Comparison of ENCODE assay signal across 8 cellular contexts in genomic region chr10:50621981-50622496, GRCh38. TPM values are rescaled to one million over a fixed set of nuclear protein-coding genes. Genes with fewer than 3 reads are reported as not detected.
DNase-seq lines count a peak whose midpoint lies in the region; ATAC-seq and TF ChIP-seq lines count a peak whose summit lies in the region.

No MANE protein-coding gene starts in this region.

- ATAC-seq in HG02870 (IDR thresholded peaks at IDR 0.05; ENCODE audit: unreplicated experiment) (peak; percentile 12), activated B cell treated with CpG ODN at 0.5 μM for 24 hours (ENCODE audit: low read depth) (peak; percentile 8)

- POLR2A ChIA-PET in activated B cell treated with CpG ODN at 0.5 μM for 24 hours (lab: Charles Lee), result interaction anchor here (0.6 to 4.5 kb wide), 7 partner anchors 15 to 114 kb away, joined by 3 to 37 read pairs (median 5); no protein-coding TSS in a partner anchor

- peaks cover 9% of the 10 kb centered on the region for H3K36me3 Mint-ChIP-seq in activated B cell treated with CpG ODN at 0.5 μM for 24 hours (ENCODE audit: low read depth)

- no peaks in the 10 kb centered on the region for H3K9me3 Mint-ChIP-seq in activated B cell treated with CpG ODN at 0.5 μM for 24 hours

- no peak for TF ChIP-seq CTCF in activated B cell treated with CpG ODN at 0.5 μM for 24 hours (IDR thresholded peaks at IDR 0.05)

- no peaks in the 10 kb centered on the region for H3K27me3 Mint-ChIP-seq in activated B cell treated with CpG ODN at 0.5 μM for 24 hours

- CTCF ChIA-PET in activated B cell treated with CpG ODN at 0.5 μM for 24 hours (lab: Charles Lee), result interaction anchor here (0.6 to 2.4 kb wide), 6 partner anchors 30 to 346 kb away, joined by 3 to 9 read pairs (median 4); no protein-coding TSS in a partner anchor

- peak overlapping the region; percentile 95 for H3K4me3 Mint-ChIP-seq in activated B cell treated with CpG ODN at 0.5 μM for 24 hours

- H3K4me1 Mint-ChIP-seq in activated B cell treated with CpG ODN at 0.5 μM for 24 hours, result peaks cover 51% of the 10 kb centered on the region

- peak; percentile 46 for DNase-seq in NCI-H510A treated with DMSO at 0.1 percent for 48 hours (lab: John Stamatoyannopoulos, UW)
- DNase-seq in NCI-H510A (lab: John Stamatoyannopoulos, UW), result no peak
- peak; percentile 13 for DNase-seq in NCI-H2029 treated with DMSO at 0.1 percent for 48 hours (lab: John Stamatoyannopoulos, UW)
- DNase-seq in activated B cell treated with CpG ODN at 0.5 μM for 24 hours, result peak; percentile 51
- DNase-seq in cerebellar nuclear complex (lab: John Stamatoyannopoulos, UW), result peak; percentile 14 to 74
- peak; percentile 89 for DNase-seq in kidney glomerular epithelial cell (lab: John Stamatoyannopoulos, UW)
- DNase-seq in stimulated activated CD4-positive, alpha-beta T cell treated with anti-CD3 and anti-CD28 coated beads, Interleukin-12 subunit alpha, Interleukin-12 subunit beta, amount 100 ng/mL, for 4 hours, result peak; percentile 43

- intact Hi-C loops in activated B cell treated with CpG ODN at 0.5 μM for 24 hours (cut with micrococcal nuclease), result loop anchor here (1.0 to 5.0 kb wide), 3 partner anchors 17 to 345 kb away; no protein-coding TSS in a partner anchor

- H3K27ac Mint-ChIP-seq in activated B cell treated with CpG ODN at 0.5 μM for 24 hours, result peak overlapping the region; percentile 96

RNA-seq across cellular contexts. Expression of gene SGMS1, which starts 1.7 kb away (rescaled TPM):
- 25.8 and 27.5 TPM in 2 replicates for total RNA-seq in activated B cell treated with CpG ODN at 0.5 μM for 24 hours
